Comparison of ENCODE assay signal across 10 cellular contexts in the genomic region with DNA sequence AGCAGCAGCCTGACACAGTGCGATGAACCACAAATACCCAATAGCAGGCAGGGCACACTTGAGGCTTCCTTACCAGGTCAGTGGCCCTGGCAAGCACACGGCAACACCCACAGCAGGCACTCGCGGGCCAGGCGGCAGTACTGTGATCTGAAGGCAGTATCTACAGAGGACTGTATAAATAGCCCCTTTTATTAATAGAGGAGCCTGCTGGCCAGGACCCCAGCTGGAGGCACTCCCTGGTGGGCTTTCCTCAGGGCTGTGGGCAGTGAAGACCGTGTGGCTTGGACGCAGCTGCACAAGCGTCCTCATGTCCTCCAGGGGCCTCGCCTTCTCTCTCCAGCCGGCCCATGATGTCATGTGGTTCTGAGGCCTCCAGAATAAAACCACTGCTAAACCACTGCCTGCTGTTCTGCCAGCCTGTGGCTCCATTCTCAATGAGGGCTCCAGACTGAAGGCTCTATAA. TPM values are rescaled to one million over a fixed set of nuclear protein-coding genes. Genes with fewer than 3 reads are reported as not detected.
A peak's percentile ranks its signal among the peaks of the same experiment; 100 is the strongest.
DNase-seq lines count a peak whose midpoint lies in the region; ATAC-seq and TF ChIP-seq lines count a peak whose summit lies in the region.
"Had no signal": no experiment of that assay in that cellular context is flagged by ENCODE, and none has a peak within 500 bp of the region (broad histone marks: within the 10 kb centered on the region; RNA-seq: fewer than 3 reads in every experiment).

No MANE protein-coding gene starts in this region.

- no peak overlapping the region for H3K27ac Mint-ChIP-seq in activated naive CD8-positive, alpha-beta T cell treated with anti-CD3 and anti-CD28 coated beads, Interleukin-2, amount 50 U/mL, for 24 hours
- no peak overlapping the region for H3K27ac Mint-ChIP-seq in activated naive CD8-positive, alpha-beta T cell treated with anti-CD3 and anti-CD28 coated beads for 36 hours
- H3K27ac Mint-ChIP-seq in nephron: peak overlapping the region in 2 of 3 experiments; percentile 6 to 73

- no peak overlapping the region for H3K4me3 ChIP-seq in aorta (ENCODE audit: low read length in 2 of 2)

- H3K27ac ChIP-seq in aorta (ENCODE audit: low read depth in 1 of 2, low read length in 2 of 2): peak overlapping the region; percentile 5 to 94
- H3K27ac ChIP-seq: WERI-Rb-1 had no signal

- H3K9me3 ChIP-seq in aorta (ENCODE audit: control insufficient read depth, low read length): no peaks in the 10 kb centered on the region

- intact Hi-C loops in aorta (cut with DNase I): no loop called here

- H3K4me1 ChIP-seq in aorta (ENCODE audit: control insufficient read depth in 1 of 2, insufficient read depth in 2 of 2, low read length in 2 of 2): peaks cover 0 to 3% of the 10 kb centered on the region in 2 donors

- H3K36me3 ChIP-seq in aorta (ENCODE audit: control insufficient read depth in 1 of 2, insufficient read depth in 2 of 2, low read length in 1 of 2): no peaks in the 10 kb centered on the region
- H3K36me3 ChIP-seq: WERI-Rb-1 had no signal

- no peak for DNase-seq in activated naive CD8-positive, alpha-beta T cell treated with anti-CD3 and anti-CD28 coated beads, Interleukin-2, amount 50 U/mL, for 24 hours
- no peak for DNase-seq in activated naive CD8-positive, alpha-beta T cell treated with anti-CD3 and anti-CD28 coated beads for 36 hours
- DNase-seq in globus pallidus (ENCODE audit: low spot score) (peak; percentile 87), aorta (peak in 1 of 2 donors; percentile 60), SW 1271 (lab: John Stamatoyannopoulos, UW) (no peak), NCI-H2029 (lab: John Stamatoyannopoulos, UW) (no peak), activated T-cell treated with anti-CD3 and anti-CD28 coated beads for 4 hours (no peak)
- DNase-seq: NCI-H446, WERI-Rb-1 had no signal

- no peak overlapping the region for H3K4me3 Mint-ChIP-seq in activated naive CD8-positive, alpha-beta T cell treated with anti-CD3 and anti-CD28 coated beads, Interleukin-2, amount 50 U/mL, for 24 hours
- no peak overlapping the region for H3K4me3 Mint-ChIP-seq in activated naive CD8-positive, alpha-beta T cell treated with anti-CD3 and anti-CD28 coated beads for 36 hours
- H3K4me3 Mint-ChIP-seq in nephron: peak overlapping the region in 1 of 3 experiments; percentile 55

- H3K27me3 ChIP-seq in aorta (ENCODE audit: control insufficient read depth in 1 of 2, insufficient read depth in 2 of 2, low read length in 1 of 2): no peaks in the 10 kb centered on the region

- H3K36me3 Mint-ChIP-seq in activated naive CD8-positive, alpha-beta T cell treated with anti-CD3 and anti-CD28 coated beads, Interleukin-2, amount 50 U/mL, for 24 hours (ENCODE audit: low read depth): peaks cover 2% of the 10 kb centered on the region
- H3K36me3 Mint-ChIP-seq in activated naive CD8-positive, alpha-beta T cell treated with anti-CD3 and anti-CD28 coated beads for 36 hours: peaks cover 1% of the 10 kb centered on the region
- peaks cover 22% of the 10 kb centered on the region for H3K36me3 Mint-ChIP-seq in nephron (ENCODE audit: low read depth)

- no peak for TF ChIP-seq CTCF in nephron (IDR thresholded peaks at IDR 0.05; ENCODE audit: unreplicated experiment in 3 of 3)

- no peaks in the 10 kb centered on the region for H3K27me3 Mint-ChIP-seq in activated naive CD8-positive, alpha-beta T cell treated with anti-CD3 and anti-CD28 coated beads, Interleukin-2, amount 50 U/mL, for 24 hours
- H3K27me3 Mint-ChIP-seq in activated naive CD8-positive, alpha-beta T cell treated with anti-CD3 and anti-CD28 coated beads for 36 hours: peaks cover 2% of the 10 kb centered on the region
- H3K27me3 Mint-ChIP-seq in nephron (ENCODE audit: low read depth): no peaks in the 10 kb centered on the region

- no peaks in the 10 kb centered on the region for H3K9me3 Mint-ChIP-seq in activated naive CD8-positive, alpha-beta T cell treated with anti-CD3 and anti-CD28 coated beads, Interleukin-2, amount 50 U/mL, for 24 hours
- H3K9me3 Mint-ChIP-seq in activated naive CD8-positive, alpha-beta T cell treated with anti-CD3 and anti-CD28 coated beads for 36 hours: no peaks in the 10 kb centered on the region
- no peaks in the 10 kb centered on the region for H3K9me3 Mint-ChIP-seq in nephron

- WGBS in aorta, 2 donors: 7 to 10% methylated on average over 10 of the region's 10 CpGs

- H3K4me1 Mint-ChIP-seq in activated naive CD8-positive, alpha-beta T cell treated with anti-CD3 and anti-CD28 coated beads, Interleukin-2, amount 50 U/mL, for 24 hours: peaks cover 7% of the 10 kb centered on the region
- no peaks in the 10 kb centered on the region for H3K4me1 Mint-ChIP-seq in activated naive CD8-positive, alpha-beta T cell treated with anti-CD3 and anti-CD28 coated beads for 36 hours
- H3K4me1 Mint-ChIP-seq in nephron: peaks cover 52% of the 10 kb centered on the region

- peak; percentile 54 for ATAC-seq in activated naive CD8-positive, alpha-beta T cell treated with anti-CD3 and anti-CD28 coated beads, Interleukin-2, amount 50 U/mL, for 24 hours
- ATAC-seq in aorta (ENCODE audit: low FRiP score): peak; percentile 62

RNA-seq across cellular contexts. Expression of a gene that starts 44.1 kb away (rescaled TPM):
- total RNA-seq in activated naive CD8-positive, alpha-beta T cell treated with anti-CD3 and anti-CD28 coated beads for 36 hours: 1 to 10 TPM; 8.2 to 8.5 TPM
- 100 to 1,000 TPM in 1 of 2 donors, 10 to 100 TPM in 1; 75.7 to 115 TPM for total RNA-seq in aorta
- 10 to 100 TPM; 15.0 to 62.1 TPM for polyA plus RNA-seq in aorta

Comparison
In these comparisons a context has a peak if more than half of its experiments do, and no peak if none do; other contexts are left out.
1. H3K27ac Mint-ChIP-seq: peak in nephron (2 of 3); none in activated naive CD8-positive, alpha-beta T cell treated with anti-CD3 and anti-CD28 coated beads, Interleukin-2, amount 50 U/mL, for 24 hours (single experiment) and activated naive CD8-positive, alpha-beta T cell treated with anti-CD3 and anti-CD28 coated beads for 36 hours (single experiment).
2. RNA of a gene that starts 44.1 kb away (total RNA-seq): 75.7 to 115 TPM in aorta; 8.2 to 8.5 TPM in activated naive CD8-positive, alpha-beta T cell treated with anti-CD3 and anti-CD28 coated beads for 36 hours; every median in the first group is over 4 times any median in the second.